In the genomic region with DNA sequence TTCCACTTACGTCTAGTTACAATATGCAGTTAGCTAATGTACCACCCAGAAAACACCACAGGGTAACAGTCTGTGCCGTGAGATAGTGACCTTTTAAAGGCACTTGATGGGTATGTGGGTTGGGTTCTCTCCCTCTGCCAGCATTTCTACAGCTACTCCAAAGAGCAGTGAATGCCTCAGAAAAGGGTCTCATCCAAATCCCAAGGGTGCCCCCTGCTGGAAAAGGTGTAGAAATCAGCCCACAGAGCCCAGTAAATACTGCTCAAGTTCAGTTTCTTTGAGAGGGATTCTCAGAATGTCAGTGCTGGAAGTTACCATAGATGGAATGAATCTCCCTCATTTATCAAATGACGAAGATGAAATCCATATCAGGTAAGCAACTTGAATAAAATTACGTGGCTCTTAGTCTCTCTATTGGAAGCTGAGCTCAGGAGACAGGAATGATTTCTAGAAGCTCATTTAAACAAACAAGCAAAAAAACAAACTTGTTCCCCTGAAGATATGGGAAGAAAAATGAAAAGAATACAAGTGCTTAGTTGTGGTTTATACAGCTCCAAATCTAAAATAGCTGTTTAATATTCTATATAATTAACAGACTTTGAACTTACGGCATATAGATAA, we compare ENCODE assay signal across 9 cellular contexts. TPM values are rescaled to one million over a fixed set of nuclear protein-coding genes. Genes with fewer than 3 reads are reported as not detected.
DNase-seq lines count a peak whose midpoint lies in the region; ATAC-seq and TF ChIP-seq lines count a peak whose summit lies in the region.
"Had no signal": no experiment of that assay in that cellular context is flagged by ENCODE, and none has a peak within 500 bp of the region (broad histone marks: within the 10 kb centered on the region; RNA-seq: fewer than 3 reads in every experiment).

No MANE protein-coding gene starts in this region.

- peaks cover 8% of the 10 kb centered on the region for H3K4me1 ChIP-seq in CD8-positive, alpha-beta memory T cell (ENCODE audit: insufficient read depth, low read length)
- peaks cover 7% of the 10 kb centered on the region; the same call in 1 of the 2 replicates for H3K4me1 ChIP-seq in PC-3 (ENCODE audit: insufficient read depth, low read length)
- peaks cover 0 to 14% (median 0%) of the 10 kb centered on the region in 4 donors for H3K4me1 ChIP-seq in tibial nerve

- intact Hi-C loops in PC-3 (cut with micrococcal nuclease), result loop anchor here (1.0 to 5.0 kb wide), 5 partner anchors 73 to 403 kb away; no protein-coding TSS in a partner anchor

- no peaks in the 10 kb centered on the region for H3K9me3 ChIP-seq in CD8-positive, alpha-beta memory T cell (ENCODE audit: low read length)
- H3K9me3 ChIP-seq in PC-3 (ENCODE audit: low read length), result no peaks in the 10 kb centered on the region
- peaks cover 0 to 9% (median 0%) of the 10 kb centered on the region in 4 donors for H3K9me3 ChIP-seq in tibial nerve

- H3K4me1 Mint-ChIP-seq in CD8-positive, alpha-beta memory T cell, result no peaks in the 10 kb centered on the region

- no peaks in the 10 kb centered on the region for H3K27me3 ChIP-seq in CD8-positive, alpha-beta memory T cell (ENCODE audit: insufficient read depth, low read length, poor library complexity, severe bottlenecking)
- H3K27me3 ChIP-seq in PC-3 (ENCODE audit: low read length) (no peaks in the 10 kb centered on the region), tibial nerve (no peaks in the 10 kb centered on the region)

- DNase-seq in CD8-positive, alpha-beta memory T cell, result peak; percentile 12 to 59 (median 33)
- DNase-seq in HS-5 (ENCODE audit: low read depth) (peak; percentile 46), PC-3 (peak; percentile 77), fibroblast of pulmonary artery (ENCODE audit: low read depth) (peak; percentile 82), non-pigmented ciliary epithelial cell (ENCODE audit: low read depth) (peak; percentile 41), tibial nerve (ENCODE audit: low spot score in 2 of 2) (peak in 1 of 2 donors; percentile 58)
- peak; percentile 32 for DNase-seq in activated T-cell treated with anti-CD3 and anti-CD28 coated beads, Interleukin-2, amount 50 U/mL, for 1 hour

- no peak overlapping the region for H3K9ac ChIP-seq in PC-3 (ENCODE audit: low read length)

- no peaks in the 10 kb centered on the region for H3K9me3 Mint-ChIP-seq in CD8-positive, alpha-beta memory T cell

- H3K4me3 Mint-ChIP-seq in CD8-positive, alpha-beta memory T cell, result no peak overlapping the region
- H3K4me3 Mint-ChIP-seq: activated naive CD8-positive, alpha-beta T cell had no signal

- H3K36me3 ChIP-seq in CD8-positive, alpha-beta memory T cell (ENCODE audit: insufficient read depth, low read length), result no peaks in the 10 kb centered on the region
- no peaks in the 10 kb centered on the region for H3K36me3 ChIP-seq in PC-3 (ENCODE audit: low read depth, low read length)
- H3K36me3 ChIP-seq in tibial nerve, result no peaks in the 10 kb centered on the region

- H3K9me2 ChIP-seq in PC-3 (replicated peaks; ENCODE audit: low read length), result no peaks in the 10 kb centered on the region

- ATAC-seq in GM19351 (IDR thresholded peaks at IDR 0.05; ENCODE audit: unreplicated experiment) (peak; percentile 95), PC-3 (peak; percentile 88)

- no peak overlapping the region for H3K27ac ChIP-seq in CD8-positive, alpha-beta memory T cell (ENCODE audit: low read depth, low read length)
- H3K27ac ChIP-seq in PC-3 (ENCODE audit: low read length) (no peak overlapping the region), tibial nerve (no peak overlapping the region)

- no peaks in the 10 kb centered on the region for H3K79me2 ChIP-seq in PC-3 (ENCODE audit: low read length)

- H3K27me3 Mint-ChIP-seq in CD8-positive, alpha-beta memory T cell, result peaks cover under 1 to 23% of the 10 kb centered on the region in 2 donors
- H3K27me3 Mint-ChIP-seq: activated naive CD8-positive, alpha-beta T cell had no signal

- no peak overlapping the region for H3K4me2 ChIP-seq in PC-3 (ENCODE audit: low read length)

- H3K36me3 Mint-ChIP-seq in CD8-positive, alpha-beta memory T cell, result no peaks in the 10 kb centered on the region
- H3K36me3 Mint-ChIP-seq: activated naive CD8-positive, alpha-beta T cell had no signal

- H2AFZ ChIP-seq in PC-3 (ENCODE audit: low read length), result no peak overlapping the region

- TF ChIP-seq EP300 in tibial nerve (IDR thresholded peaks at IDR 0.05), result no peak

- H3K27ac Mint-ChIP-seq in CD8-positive, alpha-beta memory T cell, result no peak overlapping the region
- H3K27ac Mint-ChIP-seq: activated naive CD8-positive, alpha-beta T cell had no signal

- no peaks in the 10 kb centered on the region for H3F3A ChIP-seq in PC-3 (ENCODE audit: low read length, unreplicated experiment)

- no TSS peak for BruUV-seq in PC-3 (replicated peaks; lab: Mats Ljungman, UMichigan)

- no peak for TF ChIP-seq POLR2A in tibial nerve (IDR thresholded peaks at IDR 0.05)

- H3K4me3 ChIP-seq in CD8-positive, alpha-beta memory T cell (ENCODE audit: low read length), result no peak overlapping the region
- H3K4me3 ChIP-seq in PC-3 (ENCODE audit: low read length) (no peak overlapping the region), fibroblast of pulmonary artery (replicated peaks; ENCODE audit: low read depth, low read length) (no peak overlapping the region), tibial nerve (no peak overlapping the region)

- CTCF ChIA-PET in CD8-positive, alpha-beta memory T cell (lab: Charles Lee), result interaction anchor here (1.1 to 2.0 kb wide), 4 partner anchors 14 to 36 kb away, joined by 3 to 4 read pairs (median 3); no protein-coding TSS in a partner anchor
- CTCF ChIA-PET in PC-3 (lab: Charles Lee), result interaction anchor here (0.6 to 1.3 kb wide), 3 partner anchors 105 to 525 kb away, joined by 3 to 4 read pairs (median 3); no protein-coding TSS in a partner anchor

- POLR2A ChIA-PET in CD8-positive, alpha-beta memory T cell (lab: Charles Lee), result no interaction called here
- POLR2A ChIA-PET in PC-3 (lab: Charles Lee; ENCODE audit: unreplicated experiment), result no interaction called here

- WGBS in tibial nerve, 2 donors, result 36 to 43% methylated on average over 5 of the region's 5 CpGs

- peak; percentile 72 for TF ChIP-seq CTCF in PC-3 (conservative IDR thresholded peaks at IDR 0.05; ENCODE audit: low read depth, low read length)
- TF ChIP-seq CTCF in fibroblast of pulmonary artery (IDR thresholded peaks at IDR 0.05; ENCODE audit: low read length, missing control alignments), result peak; percentile 85
- TF ChIP-seq CTCF in tibial nerve (IDR thresholded peaks at IDR 0.05), result peak; percentile 46 to 61 (median 52)

- no peaks in the 10 kb centered on the region for H4K20me1 ChIP-seq in PC-3 (ENCODE audit: low read length)

RNA-seq across cellular contexts. Expression of gene RNF175, which starts 9.5 kb away (rescaled TPM):
- not detected for total RNA-seq in CD8-positive, alpha-beta memory T cell
- polyA plus RNA-seq in CD8-positive, alpha-beta memory T cell, result not detected
- total RNA-seq in PC-3 (2014; rRNA removed), result not detected in 2 replicates
- total RNA-seq in tibial nerve, result under 1 TPM in 2 of 4 donors, not detected in 2; 0.39 to 0.63 TPM

RNA-seq across cellular contexts. Expression of gene SFRP2, which starts 38.6 kb away (rescaled TPM):
- total RNA-seq in CD8-positive, alpha-beta memory T cell, result under 1 TPM in 1 of 2 experiments, not detected in 1; 0.11 TPM
- not detected for polyA plus RNA-seq in CD8-positive, alpha-beta memory T cell
- total RNA-seq in PC-3 (2014; rRNA removed), result not detected in 2 replicates
- 10 to 100 TPM in 3 of 4 donors, 1 to 10 TPM in 1; 9.9 to 38.0 (median 21.8) TPM for total RNA-seq in tibial nerve

Comparison
In these comparisons a context has a peak if more than half of its experiments do, and no peak if none do; other contexts are left out.
1. RNA of gene SFRP2, which starts 38.6 kb away (total RNA-seq): 9.9 to 38.0 TPM in tibial nerve; 0.11 TPM in CD8-positive, alpha-beta memory T cell and not detected in PC-3; every median in the first group is over 4 times any median in the second.
2. Peak in every context shown above with its lines, with median percentiles within 50 percentile points of each other: CTCF ChIP-seq.